Comparison of ENCODE assay signal across 10 cellular contexts in genomic region chr3:79016587-79017380, GRCh38.
A peak's percentile ranks its signal among the peaks of the same experiment; 100 is the strongest.
DNase-seq lines count a peak whose midpoint lies in the region; ATAC-seq lines count a peak whose summit lies in the region.
"Had no signal": no experiment of that assay in that cellular context is flagged by ENCODE, and none has a peak within 500 bp of the region (broad histone marks: within the 10 kb centered on the region; RNA-seq: fewer than 3 reads in every experiment).

No MANE protein-coding gene starts in this region.

- H3K27me3 ChIP-seq in H7 (ENCODE audit: control insufficient read depth, insufficient read depth, low read length) (no peaks in the 10 kb centered on the region), SJSA1 (replicated peaks) (no peaks in the 10 kb centered on the region), right cardiac atrium (ENCODE audit: control insufficient read depth, insufficient read depth) (no peaks in the 10 kb centered on the region)

- H3K9me3 ChIP-seq in SJSA1 (replicated peaks) (no peaks in the 10 kb centered on the region), right cardiac atrium (ENCODE audit: control insufficient read depth, low read length) (no peaks in the 10 kb centered on the region)

- H3K4me1 ChIP-seq in SJSA1 (replicated peaks) (peaks cover 17% of the 10 kb centered on the region), right cardiac atrium (ENCODE audit: control insufficient read depth, insufficient read depth, low read length) (peaks cover 6% of the 10 kb centered on the region)

- intact Hi-C loops in right cardiac atrium (cut with DNase I), result no loop called here
- intact Hi-C loops in posterior cingulate gyrus (cut with DNase I), result loop anchor here (5.0 to 10.0 kb wide), 2 partner anchors 132 to 354 kb away; no protein-coding TSS in a partner anchor

- WGBS in right cardiac atrium, result 30% methylated on average over 8 of the region's 8 CpGs

- ATAC-seq in right cardiac atrium, result no peak
- no peak for ATAC-seq in HG03135 (IDR thresholded peaks at IDR 0.05; ENCODE audit: unreplicated experiment)

- H3K27ac ChIP-seq in SJSA1 (peak overlapping the region; percentile 8), right cardiac atrium (ENCODE audit: low read length) (no peak overlapping the region), skin epidermis (peak overlapping the region in 8 of 21 experiments; percentile 34 to 92 (median 80))

- H3K36me3 ChIP-seq in H7 (replicated peaks; ENCODE audit: control insufficient read depth, insufficient read depth, low read length) (no peaks in the 10 kb centered on the region), SJSA1 (no peaks in the 10 kb centered on the region; the same call in 1 of the 2 replicates)

- H3K4me3 ChIP-seq in H7 (ENCODE audit: insufficient read depth, low read depth, low read length), result peak overlapping the region; percentile 93
- H3K4me3 ChIP-seq in SJSA1, result peak overlapping the region; percentile 81
- peak overlapping the region; percentile 52 for H3K4me3 ChIP-seq in right cardiac atrium (ENCODE audit: low read length)
- H3K4me3 ChIP-seq in skin epidermis, result peak overlapping the region; percentile 60 to 86 (median 73)

- DNase-seq in H7 (no peak), SJSA1 (ENCODE audit: low read depth in 1 of 2, low spot score in 2 of 2) (peak in 1 of 2 experiments; percentile 22), right cardiac atrium (no peak), posterior cingulate gyrus (no peak), H4 (ENCODE audit: low spot score) (no peak), dermis blood vessel endothelial cell (no peak)
- DNase-seq: activated CD4-positive, alpha-beta T cell treated with anti-CD3 and anti-CD28 coated beads for 48 hours; NCI-H187 treated with DMSO at 0.1 percent for 48 hours had no signal
